ENCODE assay signal across 24 cellular contexts in genomic region chr9:91655215-91655614, GRCh38.
"Had no signal": no experiment of that assay in that cellular context is flagged by ENCODE, and none has a peak within 500 bp of the region (broad histone marks: within the 10 kb centered on the region; RNA-seq: fewer than 3 reads in every experiment).

No MANE protein-coding gene starts in this region.

- H3K4me1 ChIP-seq: heart right ventricle, spleen, tibial nerve, uterus had no signal

- H3K27me3 ChIP-seq: spleen, tibial nerve, uterus had no signal

- H3K36me3 ChIP-seq: heart right ventricle, spleen, tibial nerve, uterus had no signal

- H3K36me3 Mint-ChIP-seq: activated CD4-positive, alpha-beta memory T cell treated with anti-CD3 and anti-CD28 coated beads for 36 hours; activated naive CD4-positive, alpha-beta T cell treated with anti-CD3 and anti-CD28 coated beads, Interleukin-2, amount 10 ng/mL, durations not matched to agents 7 days and 5 days; activated naive CD8-positive, alpha-beta T cell treated with anti-CD3 and anti-CD28 coated beads, Interleukin-2, amount 10 ng/mL, durations not matched to agents 7 days and 5 days; memory B cell; natural killer cell had no signal

- H3K4me3 Mint-ChIP-seq: activated CD4-positive, alpha-beta memory T cell treated with anti-CD3 and anti-CD28 coated beads for 36 hours; activated naive CD4-positive, alpha-beta T cell treated with anti-CD3 and anti-CD28 coated beads, Interleukin-2, amount 10 ng/mL, durations not matched to agents 7 days and 5 days; activated naive CD8-positive, alpha-beta T cell treated with anti-CD3 and anti-CD28 coated beads, Interleukin-2, amount 10 ng/mL, durations not matched to agents 7 days and 5 days; activated T-cell treated with anti-CD3 and anti-CD28 coated beads, Interleukin-2, amount 50 U/mL, for 24 hours; memory B cell; natural killer cell had no signal

- H3K4me3 ChIP-seq: heart right ventricle, spleen, tibial nerve, uterus had no signal

- H3K27ac ChIP-seq: spleen, tibial nerve, uterus, VCaP had no signal

- ATAC-seq: activated CD4-positive, CD25-positive, alpha-beta regulatory T cell treated with anti-CD3 and anti-CD28 coated beads, Interleukin-2, amount 50 U/mL, for 24 hours; esophagus mucosa; natural killer cell; right cardiac atrium had no signal

- H3K27ac Mint-ChIP-seq: activated CD4-positive, alpha-beta memory T cell treated with anti-CD3 and anti-CD28 coated beads for 36 hours; activated naive CD4-positive, alpha-beta T cell treated with anti-CD3 and anti-CD28 coated beads, Interleukin-2, amount 10 ng/mL, durations not matched to agents 7 days and 5 days; activated naive CD8-positive, alpha-beta T cell treated with anti-CD3 and anti-CD28 coated beads, Interleukin-2, amount 10 ng/mL, durations not matched to agents 7 days and 5 days; activated T-cell treated with anti-CD3 and anti-CD28 coated beads, Interleukin-2, amount 50 U/mL, for 24 hours; memory B cell; natural killer cell had no signal

- H3K9me3 Mint-ChIP-seq: activated CD4-positive, alpha-beta memory T cell treated with anti-CD3 and anti-CD28 coated beads for 36 hours; activated naive CD4-positive, alpha-beta T cell treated with anti-CD3 and anti-CD28 coated beads, Interleukin-2, amount 10 ng/mL, durations not matched to agents 7 days and 5 days; activated naive CD8-positive, alpha-beta T cell treated with anti-CD3 and anti-CD28 coated beads, Interleukin-2, amount 10 ng/mL, durations not matched to agents 7 days and 5 days; activated T-cell treated with anti-CD3 and anti-CD28 coated beads, Interleukin-2, amount 50 U/mL, for 24 hours; memory B cell; natural killer cell had no signal

- H3K4me1 Mint-ChIP-seq: activated naive CD4-positive, alpha-beta T cell treated with anti-CD3 and anti-CD28 coated beads, Interleukin-2, amount 10 ng/mL, durations not matched to agents 7 days and 5 days; activated naive CD8-positive, alpha-beta T cell treated with anti-CD3 and anti-CD28 coated beads, Interleukin-2, amount 10 ng/mL, durations not matched to agents 7 days and 5 days; memory B cell; natural killer cell had no signal

- DNase-seq: activated CD4-positive, alpha-beta memory T cell treated with anti-CD3 and anti-CD28 coated beads for 36 hours; activated CD4-positive, alpha-beta T cell treated with anti-CD3 and anti-CD28 coated beads for 48 hours; activated CD8-positive, alpha-beta memory T cell treated with anti-CD3 and anti-CD28 coated beads, Interleukin-2, amount 50 U/mL, for 48 hours; activated gamma-delta T cell; activated naive CD4-positive, alpha-beta T cell treated with anti-CD3 and anti-CD28 coated beads, Interleukin-2, amount 10 ng/mL, durations not matched to agents 7 days and 5 days; activated naive CD8-positive, alpha-beta T cell treated with anti-CD3 and anti-CD28 coated beads, Interleukin-2, amount 10 ng/mL, durations not matched to agents 7 days and 5 days; activated T-cell treated with anti-CD3 and anti-CD28 coated beads, Interleukin-2, amount 50 U/mL, for 24 hours; amniotic stem cell; central memory CD4-positive, alpha-beta T cell; foreskin melanocyte; heart right ventricle; left cardiac atrium; natural killer cell; posterior cingulate gyrus; right cardiac atrium; spleen; stimulated activated naive CD4-positive, alpha-beta T cell treated with Interleukin-2 at 50 U/mL for 16 hours; T-helper 9 cell; uterus had no signal
